14 cellular contexts compared by ENCODE assay signal in the genomic region with DNA sequence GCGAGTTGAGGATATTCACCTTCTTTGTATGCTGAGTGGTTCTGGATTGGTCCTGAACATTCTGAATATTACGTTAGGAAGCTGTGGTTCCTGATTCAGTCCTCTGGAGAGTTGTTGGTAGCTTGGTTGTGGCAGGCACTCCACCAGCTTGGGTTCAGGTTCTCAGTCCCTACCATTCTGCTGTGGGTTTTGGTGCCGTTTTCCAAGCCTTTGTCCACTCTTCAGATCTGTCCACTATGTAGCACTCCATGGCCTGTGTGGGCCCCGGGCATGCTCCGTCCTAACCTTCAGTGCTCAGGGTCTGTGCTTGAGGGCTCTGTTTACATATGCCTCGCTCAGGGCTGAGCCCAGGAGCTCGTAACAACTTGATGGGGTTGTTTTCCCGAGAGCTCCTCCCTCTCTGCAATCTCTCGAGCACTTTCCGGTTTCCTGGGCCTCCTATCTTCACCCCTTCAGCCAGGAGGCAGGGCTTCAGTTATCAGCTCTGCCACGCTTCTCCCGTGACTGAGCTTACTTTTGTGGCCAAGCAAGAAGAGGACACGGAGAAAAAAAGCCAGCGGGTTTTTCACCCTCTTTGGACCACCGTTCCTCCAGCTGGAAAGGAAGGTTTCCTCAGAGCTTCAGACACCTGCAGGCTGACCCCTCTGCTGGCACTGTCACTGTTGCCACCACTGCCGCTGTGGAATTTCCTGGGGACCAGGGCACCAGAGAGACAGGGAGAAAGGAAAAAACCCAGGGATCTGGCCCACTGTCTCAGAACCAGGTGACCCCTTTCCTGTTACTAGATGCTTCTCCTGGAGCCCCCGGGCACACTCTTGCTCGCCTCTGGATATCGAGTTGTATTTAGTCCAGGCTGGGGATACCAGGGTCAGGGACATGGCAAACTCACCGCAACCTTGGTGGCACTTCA. TPM values are rescaled to one million over a fixed set of nuclear protein-coding genes. Genes with fewer than 3 reads are reported as not detected.
DNase-seq lines count a peak whose midpoint lies in the region; ATAC-seq and TF ChIP-seq lines count a peak whose summit lies in the region.
"Had no signal": no experiment of that assay in that cellular context is flagged by ENCODE, and none has a peak within 500 bp of the region (broad histone marks: within the 10 kb centered on the region; RNA-seq: fewer than 3 reads in every experiment).

No MANE protein-coding gene starts in this region.

- no peak overlapping the region for H3K4me3 ChIP-seq in cardiac muscle cell

- H3K9me3 ChIP-seq in T-helper 17 cell (ENCODE audit: control insufficient read depth, low read length, poor library complexity, severe bottlenecking) (no peaks in the 10 kb centered on the region), cardiac muscle cell (ENCODE audit: low read depth) (no peaks in the 10 kb centered on the region)

- H3K36me3 ChIP-seq in cardiac muscle cell: no peaks in the 10 kb centered on the region

- no peaks in the 10 kb centered on the region for H3K27me3 ChIP-seq in cardiac muscle cell

- H3K4me1 ChIP-seq in cardiac muscle cell (ENCODE audit: low read depth): peaks cover 29% of the 10 kb centered on the region

- H3K27me3 Mint-ChIP-seq in T-helper 17 cell: no peaks in the 10 kb centered on the region
- H3K27me3 Mint-ChIP-seq in nephron progenitor cell (ENCODE audit: low read depth, poor library complexity): peaks cover 13% of the 10 kb centered on the region

- H3K36me3 Mint-ChIP-seq in T-helper 17 cell (ENCODE audit: low read depth): peaks cover 4% of the 10 kb centered on the region
- peaks cover 4% of the 10 kb centered on the region for H3K36me3 Mint-ChIP-seq in nephron progenitor cell (ENCODE audit: low read depth)
- H3K36me3 Mint-ChIP-seq: stimulated activated memory B cell treated with anti-CD40 and anti-IgM and Interleukin-4, amounts not matched to agents 10 μg/mL and 1 μg/mL and 100 μg/mL, for 72 hours had no signal

- ATAC-seq in T-helper 17 cell (peak; percentile 27), GM21526 (IDR thresholded peaks at IDR 0.05; ENCODE audit: low FRiP score, unreplicated experiment) (no peak), HG03175 (IDR thresholded peaks at IDR 0.05; ENCODE audit: unreplicated experiment) (no peak)
- ATAC-seq: HCT116; stimulated activated memory B cell treated with anti-CD40 and anti-IgM and Interleukin-4, amounts not matched to agents 10 μg/mL and 1 μg/mL and 100 μg/mL, for 72 hours had no signal

- H3K4me1 Mint-ChIP-seq in T-helper 17 cell: peaks cover 24% of the 10 kb centered on the region
- peaks cover 49% of the 10 kb centered on the region for H3K4me1 Mint-ChIP-seq in nephron progenitor cell
- H3K4me1 Mint-ChIP-seq: stimulated activated memory B cell treated with anti-CD40 and anti-IgM and Interleukin-4, amounts not matched to agents 10 μg/mL and 1 μg/mL and 100 μg/mL, for 72 hours had no signal

- TF ChIP-seq CTCF in cardiac muscle cell (IDR thresholded peaks at IDR 0.05; ENCODE audit: low read depth, low read length) (no peak), nephron progenitor cell (IDR thresholded peaks at IDR 0.05) (no peak)

- H3K4me3 Mint-ChIP-seq in T-helper 17 cell (peak overlapping the region; percentile 67), nephron progenitor cell (no peak overlapping the region)
- H3K4me3 Mint-ChIP-seq: stimulated activated memory B cell treated with anti-CD40 and anti-IgM and Interleukin-4, amounts not matched to agents 10 μg/mL and 1 μg/mL and 100 μg/mL, for 72 hours; T-helper 1 cell treated with Interleukin-12 subunit alpha and Interleukin-12 subunit beta and Interleukin-4 antibody, amounts not matched to agents 30 μg/mL and 1 μg/mL, for 36 hours had no signal

- peak; percentile 3 for DNase-seq in DMS53 treated with DMSO at 0.1 percent for 48 hours (lab: John Stamatoyannopoulos, UW; ENCODE audit: unreplicated experiment)
- no peak for DNase-seq in T-helper 17 cell
- peak; percentile 62 to 83 for DNase-seq in cardiac muscle cell (ENCODE audit: low read depth in 1 of 2, low spot score in 1 of 2)
- no peak for DNase-seq in nephron progenitor cell
- no peak for DNase-seq in SK-N-DZ (ENCODE audit: low spot score)
- DNase-seq in cortex of kidney (lab: John Stamatoyannopoulos, UW): no peak
- DNase-seq: activated CD8-positive, alpha-beta memory T cell treated with anti-CD3 and anti-CD28 coated beads, Interleukin-2, amount 50 U/mL, for 48 hours; KG1; NCI-H2081 treated with DMSO at 0.1 percent for 48 hours had no signal

- H3K9me3 Mint-ChIP-seq in nephron progenitor cell: no peaks in the 10 kb centered on the region
- H3K9me3 Mint-ChIP-seq: stimulated activated memory B cell treated with anti-CD40 and anti-IgM and Interleukin-4, amounts not matched to agents 10 μg/mL and 1 μg/mL and 100 μg/mL, for 72 hours; T-helper 1 cell treated with Interleukin-12 subunit alpha and Interleukin-12 subunit beta and Interleukin-4 antibody, amounts not matched to agents 30 μg/mL and 1 μg/mL, for 36 hours had no signal

- peak overlapping the region; percentile 91 for H3K27ac ChIP-seq in cardiac muscle cell

- H3K27ac Mint-ChIP-seq in T-helper 17 cell (peak overlapping the region; percentile 85), nephron progenitor cell (peak overlapping the region; percentile 65)
- H3K27ac Mint-ChIP-seq: stimulated activated memory B cell treated with anti-CD40 and anti-IgM and Interleukin-4, amounts not matched to agents 10 μg/mL and 1 μg/mL and 100 μg/mL, for 72 hours; T-helper 1 cell treated with Interleukin-12 subunit alpha and Interleukin-12 subunit beta and Interleukin-4 antibody, amounts not matched to agents 30 μg/mL and 1 μg/mL, for 36 hours had no signal

RNA-seq across cellular contexts. Expression of gene KIAA0513, which starts 19.6 kb away (rescaled TPM):
- total RNA-seq in T-helper 17 cell (10 to 100 TPM in 1 of 2 donors, 1 to 10 TPM in 1; 8.1 to 35.0 TPM), cardiac muscle cell (23.4 and 24.6 TPM in 2 replicates)
- 12.8 and 29.1 TPM in 2 replicates for polyA plus RNA-seq in cardiac muscle cell
- 2.2 and 2.8 TPM in 2 replicates for polyA plus RNA-seq in SK-N-DZ (2014; cell fraction: cytosol; rRNA removed)
- 0.80 and 1.2 TPM in 2 replicates for polyA plus RNA-seq in SK-N-DZ (2014; cell fraction: nucleus; rRNA removed)

RNA-seq across cellular contexts. Expression of gene ZDHHC7, which starts 35.9 kb away (rescaled TPM):
- total RNA-seq in T-helper 17 cell: 10 to 100 TPM; 35.4 to 46.6 TPM
- total RNA-seq in cardiac muscle cell: 65.0 and 70.1 TPM in 2 replicates
- 57.8 and 71.6 TPM in 2 replicates for polyA plus RNA-seq in cardiac muscle cell
- polyA plus RNA-seq in SK-N-DZ (2014; cell fraction: cytosol; rRNA removed): 39.0 and 53.6 TPM in 2 replicates
- 35.6 and 39.4 TPM in 2 replicates for polyA plus RNA-seq in SK-N-DZ (2014; cell fraction: nucleus; rRNA removed)

Comparison
In these comparisons a context has a peak if more than half of its experiments do, and no peak if none do; other contexts are left out.
1. DNase-seq: peak in DMS53 treated with DMSO at 0.1 percent for 48 hours (single experiment) and cardiac muscle cell (2 of 2); none in T-helper 17 cell (0 of 3), nephron progenitor cell (single experiment), SK-N-DZ (single experiment) and cortex of kidney (single experiment).